In the genomic region with DNA sequence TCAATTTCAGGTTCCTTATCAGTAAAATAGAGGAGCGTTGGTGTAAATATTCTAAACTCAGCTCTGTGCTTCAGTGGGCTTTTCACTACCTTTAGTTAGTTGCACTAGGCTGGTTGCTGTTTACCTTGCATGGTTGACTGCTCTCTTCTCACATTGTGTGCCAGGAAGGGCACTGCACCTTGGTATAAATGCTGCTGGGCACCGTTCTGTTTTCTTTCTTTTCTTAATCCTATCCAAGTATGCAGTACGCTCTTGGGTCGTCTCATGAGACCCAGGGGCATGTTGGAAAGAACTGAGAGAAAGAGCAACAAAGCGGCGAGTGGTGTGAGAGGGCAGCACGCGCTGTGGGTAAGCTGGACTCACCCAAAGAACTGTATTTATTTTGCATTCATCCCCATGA, we compare ENCODE assay signal across 19 cellular contexts. TPM values are rescaled to one million over a fixed set of nuclear protein-coding genes. Genes with fewer than 3 reads are reported as not detected.
DNase-seq lines count a peak whose midpoint lies in the region; ATAC-seq and TF ChIP-seq lines count a peak whose summit lies in the region.
"Had no signal": no experiment of that assay in that cellular context is flagged by ENCODE, and none has a peak within 500 bp of the region (broad histone marks: within the 10 kb centered on the region; RNA-seq: fewer than 3 reads in every experiment).

No MANE protein-coding gene starts in this region.

- H3K4me1 Mint-ChIP-seq in neural progenitor cell = peaks cover 7% of the 10 kb centered on the region
- no peaks in the 10 kb centered on the region for H3K4me1 Mint-ChIP-seq in stimulated activated memory B cell treated with anti-CD40 and anti-IgM and Interleukin-4, amounts not matched to agents 10 μg/mL and 1 μg/mL and 100 μg/mL, for 72 hours
- no peaks in the 10 kb centered on the region for H3K4me1 Mint-ChIP-seq in activated naive CD8-positive, alpha-beta T cell treated with anti-CD3 and anti-CD28 coated beads for 36 hours
- H3K4me1 Mint-ChIP-seq: naive B cell had no signal

- H3K4me3 Mint-ChIP-seq in neural progenitor cell = no peak overlapping the region
- H3K4me3 Mint-ChIP-seq in stimulated activated memory B cell treated with anti-CD40 and anti-IgM and Interleukin-4, amounts not matched to agents 10 μg/mL and 1 μg/mL and 100 μg/mL, for 72 hours = no peak overlapping the region
- H3K4me3 Mint-ChIP-seq in activated naive CD8-positive, alpha-beta T cell treated with anti-CD3 and anti-CD28 coated beads for 36 hours = no peak overlapping the region
- H3K4me3 Mint-ChIP-seq: activated T-cell treated with anti-CD3 and anti-CD28 coated beads, Interleukin-2, amount 50 U/mL, for 24 hours; naive B cell had no signal

- no peaks in the 10 kb centered on the region for H4K20me1 ChIP-seq in neural progenitor cell (ENCODE audit: low read depth)

- no peaks in the 10 kb centered on the region for H3F3A ChIP-seq in neural progenitor cell (ENCODE audit: low read depth)

- peaks cover 2% of the 10 kb centered on the region for H3K27me3 Mint-ChIP-seq in neural progenitor cell (ENCODE audit: insufficient read depth, low read depth)
- peaks cover 8% of the 10 kb centered on the region for H3K27me3 Mint-ChIP-seq in stimulated activated memory B cell treated with anti-CD40 and anti-IgM and Interleukin-4, amounts not matched to agents 10 μg/mL and 1 μg/mL and 100 μg/mL, for 72 hours
- H3K27me3 Mint-ChIP-seq in activated naive CD8-positive, alpha-beta T cell treated with anti-CD3 and anti-CD28 coated beads for 36 hours = peaks cover 3% of the 10 kb centered on the region
- H3K27me3 Mint-ChIP-seq: activated T-cell treated with anti-CD3 and anti-CD28 coated beads, Interleukin-2, amount 50 U/mL, for 24 hours had no signal

- no peak overlapping the region for H3K27ac ChIP-seq in neural progenitor cell
- H3K27ac ChIP-seq: adrenal gland, esophagus squamous epithelium, upper lobe of right lung had no signal

- H3K4me1 ChIP-seq in neural progenitor cell = peaks cover 8% of the 10 kb centered on the region
- H3K4me1 ChIP-seq: adrenal gland, BE2C, upper lobe of right lung had no signal

- no peak overlapping the region for H3K27ac Mint-ChIP-seq in neural progenitor cell
- H3K27ac Mint-ChIP-seq in stimulated activated memory B cell treated with anti-CD40 and anti-IgM and Interleukin-4, amounts not matched to agents 10 μg/mL and 1 μg/mL and 100 μg/mL, for 72 hours = no peak overlapping the region
- no peak overlapping the region for H3K27ac Mint-ChIP-seq in activated naive CD8-positive, alpha-beta T cell treated with anti-CD3 and anti-CD28 coated beads for 36 hours
- H3K27ac Mint-ChIP-seq: activated T-cell treated with anti-CD3 and anti-CD28 coated beads, Interleukin-2, amount 50 U/mL, for 24 hours; naive B cell had no signal

- no peak overlapping the region for H3K4me2 ChIP-seq in neural progenitor cell

- no peak overlapping the region for H3K4me3 ChIP-seq in neural progenitor cell
- H3K4me3 ChIP-seq: adrenal gland, esophagus squamous epithelium, upper lobe of right lung had no signal

- no peaks in the 10 kb centered on the region for H3K9me3 Mint-ChIP-seq in neural progenitor cell
- no peaks in the 10 kb centered on the region for H3K9me3 Mint-ChIP-seq in stimulated activated memory B cell treated with anti-CD40 and anti-IgM and Interleukin-4, amounts not matched to agents 10 μg/mL and 1 μg/mL and 100 μg/mL, for 72 hours
- H3K9me3 Mint-ChIP-seq in activated naive CD8-positive, alpha-beta T cell treated with anti-CD3 and anti-CD28 coated beads for 36 hours = no peaks in the 10 kb centered on the region
- H3K9me3 Mint-ChIP-seq: activated T-cell treated with anti-CD3 and anti-CD28 coated beads, Interleukin-2, amount 50 U/mL, for 24 hours had no signal

- H3K9me3 ChIP-seq in neural progenitor cell (ENCODE audit: low read depth) = no peaks in the 10 kb centered on the region
- H3K9me3 ChIP-seq: adrenal gland, BE2C, esophagus squamous epithelium, upper lobe of right lung had no signal

- no peak overlapping the region for H3K9ac ChIP-seq in neural progenitor cell

- DNase-seq in NCI-H146 (lab: John Stamatoyannopoulos, UW) = peak; percentile 85
- DNase-seq in NCI-H748 treated with DMSO at 0.1 percent for 48 hours (lab: John Stamatoyannopoulos, UW) = peak; percentile 77
- peak; percentile 15 for DNase-seq in neural progenitor cell (ENCODE audit: low spot score)
- no peak for DNase-seq in activated naive CD8-positive, alpha-beta T cell treated with anti-CD3 and anti-CD28 coated beads for 36 hours
- DNase-seq: activated CD4-positive, alpha-beta T cell treated with anti-CD3 and anti-CD28 coated beads for 48 hours; activated T-cell treated with anti-CD3 and anti-CD28 coated beads, Interleukin-2, amount 50 U/mL, for 24 hours; adrenal gland; BE2C; esophagus squamous epithelium; H7; left ventricle myocardium superior; naive B cell; right cardiac atrium; Right ventricle myocardium superior; stimulated activated CD4-positive, alpha-beta T cell treated with anti-CD3 and anti-CD28 coated beads, Interleukin-2, amount 100 ng/mL, for 48 hours; upper lobe of right lung had no signal

- H2AFZ ChIP-seq in neural progenitor cell (replicated peaks) = no peak overlapping the region

- no peaks in the 10 kb centered on the region for H3K36me3 Mint-ChIP-seq in neural progenitor cell
- H3K36me3 Mint-ChIP-seq in stimulated activated memory B cell treated with anti-CD40 and anti-IgM and Interleukin-4, amounts not matched to agents 10 μg/mL and 1 μg/mL and 100 μg/mL, for 72 hours = no peaks in the 10 kb centered on the region
- no peaks in the 10 kb centered on the region for H3K36me3 Mint-ChIP-seq in activated naive CD8-positive, alpha-beta T cell treated with anti-CD3 and anti-CD28 coated beads for 36 hours
- H3K36me3 Mint-ChIP-seq: naive B cell had no signal

- no peak for TF ChIP-seq CTCF in neural progenitor cell (IDR thresholded peaks at IDR 0.05)

- no peaks in the 10 kb centered on the region for H3K79me2 ChIP-seq in neural progenitor cell (ENCODE audit: low read depth)

- H3K36me3 ChIP-seq in neural progenitor cell = no peaks in the 10 kb centered on the region
- H3K36me3 ChIP-seq: adrenal gland, BE2C, esophagus squamous epithelium, upper lobe of right lung had no signal

- ATAC-seq in GM18858 (IDR thresholded peaks at IDR 0.05; ENCODE audit: unreplicated experiment) = peak; percentile 59
- no peak for ATAC-seq in stimulated activated memory B cell treated with anti-CD40 and anti-IgM and Interleukin-4, amounts not matched to agents 10 μg/mL and 1 μg/mL and 100 μg/mL, for 72 hours
- no peak for ATAC-seq in HG03196 (IDR thresholded peaks at IDR 0.05; ENCODE audit: unreplicated experiment)
- ATAC-seq: left ventricle myocardium superior, right cardiac atrium, upper lobe of right lung had no signal

- no peaks in the 10 kb centered on the region for H3K27me3 ChIP-seq in neural progenitor cell
- H3K27me3 ChIP-seq: adrenal gland, BE2C, esophagus squamous epithelium, upper lobe of right lung had no signal

RNA-seq across cellular contexts. Expression of a gene that starts 22.4 kb away (rescaled TPM):
- total RNA-seq in neural progenitor cell (ENCODE audit: low replicate concordance) = 0.12 TPM in 1 of 2 replicates, not detected in the other
- not detected for total RNA-seq in activated naive CD8-positive, alpha-beta T cell treated with anti-CD3 and anti-CD28 coated beads for 36 hours
- total RNA-seq: H7 had no signal
